In the genomic region with DNA sequence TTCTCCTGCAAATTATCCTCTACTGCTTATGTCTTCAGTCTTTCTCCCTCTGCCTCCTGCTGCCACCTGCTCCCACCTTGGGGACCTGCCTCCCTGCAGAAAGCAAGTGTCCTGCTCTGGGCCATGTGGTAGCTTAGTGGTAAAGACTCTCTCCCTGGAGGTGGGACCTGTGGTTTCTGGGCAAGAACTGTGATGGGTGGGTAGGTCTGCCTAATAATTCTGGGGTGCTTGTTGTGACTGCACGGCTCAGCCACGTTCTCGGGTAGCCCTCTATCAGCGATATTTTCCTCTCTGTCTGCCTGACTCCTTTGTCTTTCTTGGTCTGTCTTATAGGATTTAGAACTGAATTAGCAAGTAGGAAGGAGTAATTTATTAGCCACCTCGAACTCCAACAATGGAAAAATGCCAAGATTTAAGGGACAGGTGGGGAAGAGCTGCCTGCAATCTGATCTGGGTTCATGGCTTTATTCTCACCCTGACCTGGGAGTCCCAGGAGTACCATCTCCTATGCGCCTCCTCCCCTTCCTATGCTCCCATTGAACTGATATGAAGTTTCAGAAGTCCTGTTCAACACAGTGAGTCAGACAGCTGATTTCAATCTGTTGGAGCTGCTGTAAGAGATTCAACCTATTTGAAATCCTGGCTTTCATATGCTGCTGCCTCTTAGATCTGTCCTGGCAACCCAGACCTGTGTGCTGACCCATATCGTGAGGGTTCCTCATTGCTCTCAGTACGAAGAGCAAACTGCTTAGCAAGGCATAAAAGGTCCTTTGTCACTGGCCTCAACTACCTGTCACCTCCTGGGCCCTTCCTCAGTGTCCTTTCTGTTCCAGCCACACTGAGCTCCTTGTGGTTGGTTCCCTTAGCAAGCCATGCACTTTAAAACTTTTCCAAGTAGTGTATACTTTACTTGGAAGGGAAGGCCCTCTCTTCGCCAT, we compare ENCODE assay signal across 12 cellular contexts. TPM values are rescaled to one million over a fixed set of nuclear protein-coding genes. Genes with fewer than 3 reads are reported as not detected.
DNase-seq lines count a peak whose midpoint lies in the region; ATAC-seq and TF ChIP-seq lines count a peak whose summit lies in the region.
"Had no signal": no experiment of that assay in that cellular context is flagged by ENCODE, and none has a peak within 500 bp of the region (broad histone marks: within the 10 kb centered on the region; RNA-seq: fewer than 3 reads in every experiment).

No MANE protein-coding gene starts in this region.

- H3K36me3 ChIP-seq in GM23338 (ENCODE audit: insufficient read depth) (no peaks in the 10 kb centered on the region), adipocyte (ENCODE audit: control insufficient read depth, insufficient read depth, low read length, severe bottlenecking) (no peaks in the 10 kb centered on the region)
- H3K36me3 ChIP-seq: sigmoid colon had no signal

- peak overlapping the region; percentile 69 for H2AFZ ChIP-seq in GM23338

- H3K27me3 Mint-ChIP-seq in GM23338 (ENCODE audit: insufficient read depth, low read depth, poor library complexity) (no peaks in the 10 kb centered on the region), natural killer cell (ENCODE audit: low read depth in 2 of 2) (peaks cover 36 to 71% of the 10 kb centered on the region in 2 donors)
- H3K27me3 Mint-ChIP-seq: activated CD8-positive, alpha-beta memory T cell treated with anti-CD3 and anti-CD28 coated beads, Interleukin-2, amount 10 ng/mL, durations not matched to agents 7 days and 5 days; stimulated activated naive CD8-positive, alpha-beta T cell treated with anti-CD3 and anti-CD28 coated beads, Interleukin-15, Interleukin-2, amounts not matched to agents 100 ng/mL and 50 ng/mL, for 24 hours had no signal

- no peaks in the 10 kb centered on the region for H3K9me3 Mint-ChIP-seq in GM23338
- H3K9me3 Mint-ChIP-seq in natural killer cell: no peaks in the 10 kb centered on the region
- H3K9me3 Mint-ChIP-seq: stimulated activated naive CD8-positive, alpha-beta T cell treated with anti-CD3 and anti-CD28 coated beads, Interleukin-15, Interleukin-2, amounts not matched to agents 100 ng/mL and 50 ng/mL, for 24 hours had no signal

- ATAC-seq in GM18498 (IDR thresholded peaks at IDR 0.05; ENCODE audit: unreplicated experiment) (peak; percentile 25), GM23338 (no peak), natural killer cell (peak; percentile 21 to 42 (median 34))
- ATAC-seq: activated CD8-positive, alpha-beta memory T cell treated with anti-CD3 and anti-CD28 coated beads, Interleukin-2, amount 10 ng/mL, durations not matched to agents 7 days and 5 days had no signal

- H3K9ac ChIP-seq in adipocyte (ENCODE audit: low read length): no peak overlapping the region

- H3K4me2 ChIP-seq in GM23338: no peak overlapping the region

- DNase-seq in GM23338 (ENCODE audit: low spot score) (no peak), adipocyte (ENCODE audit: low read depth) (peak; percentile 50), natural killer cell (peak; percentile 15), cortex of kidney (lab: John Stamatoyannopoulos, UW) (no peak), midbrain (lab: John Stamatoyannopoulos, UW) (no peak), C1 segment of cervical spinal cord (lab: John Stamatoyannopoulos, UW) (no peak)
- no peak for DNase-seq in stimulated activated CD8-positive, alpha-beta memory T cell treated with anti-CD3 and anti-CD28 coated beads, Interleukin-4, amount 100 ng/mL, for 48 hours
- DNase-seq: activated CD8-positive, alpha-beta memory T cell treated with anti-CD3 and anti-CD28 coated beads, Interleukin-2, amount 10 ng/mL, durations not matched to agents 7 days and 5 days; NCI-H2081 treated with DMSO at 0.1 percent for 48 hours; sigmoid colon had no signal

- H3K27ac Mint-ChIP-seq in GM23338 (no peak overlapping the region), natural killer cell (peak overlapping the region; percentile 30 to 50)
- H3K27ac Mint-ChIP-seq: activated CD8-positive, alpha-beta memory T cell treated with anti-CD3 and anti-CD28 coated beads, Interleukin-2, amount 10 ng/mL, durations not matched to agents 7 days and 5 days; stimulated activated naive CD8-positive, alpha-beta T cell treated with anti-CD3 and anti-CD28 coated beads, Interleukin-15, Interleukin-2, amounts not matched to agents 100 ng/mL and 50 ng/mL, for 24 hours had no signal

- TF ChIP-seq CTCF in GM23338 (conservative IDR thresholded peaks at IDR 0.05; ENCODE audit: low read depth in 2 of 2) (no peak), natural killer cell (IDR thresholded peaks at IDR 0.05) (no peak)

- H3K27me3 ChIP-seq in GM23338 (ENCODE audit: insufficient read depth) (no peaks in the 10 kb centered on the region), adipocyte (replicated peaks; ENCODE audit: control insufficient read depth, insufficient read depth, low read length) (no peaks in the 10 kb centered on the region)
- H3K27me3 ChIP-seq: sigmoid colon had no signal

- H3K4me1 Mint-ChIP-seq in GM23338 (peaks cover 6% of the 10 kb centered on the region), natural killer cell (peaks cover 22 to 28% of the 10 kb centered on the region in 2 donors)

- no peak overlapping the region for H3K27ac ChIP-seq in GM23338 (ENCODE audit: low read depth)

- H3K4me1 ChIP-seq in GM23338 (ENCODE audit: insufficient read depth) (peaks cover 9% of the 10 kb centered on the region; the same call in 1 of the 2 replicates), adipocyte (ENCODE audit: control insufficient read depth, insufficient read depth, low read length) (peaks cover 45% of the 10 kb centered on the region)
- H3K4me1 ChIP-seq: sigmoid colon had no signal

- H4K20me1 ChIP-seq in GM23338 (replicated peaks; ENCODE audit: insufficient read depth): no peaks in the 10 kb centered on the region

- H3K36me3 Mint-ChIP-seq in GM23338 (ENCODE audit: low read depth): no peaks in the 10 kb centered on the region
- H3K36me3 Mint-ChIP-seq in natural killer cell: no peaks in the 10 kb centered on the region
- H3K36me3 Mint-ChIP-seq: activated CD8-positive, alpha-beta memory T cell treated with anti-CD3 and anti-CD28 coated beads, Interleukin-2, amount 10 ng/mL, durations not matched to agents 7 days and 5 days had no signal

- H3K9me2 ChIP-seq in GM23338 (ENCODE audit: insufficient read depth): 0 out of 2 replicates have a peak, but pooled peaks cover 4% of the 10 kb centered on the region

- H3K4me3 Mint-ChIP-seq in GM23338 (no peak overlapping the region), natural killer cell (peak overlapping the region; percentile 64)
- H3K4me3 Mint-ChIP-seq: activated CD8-positive, alpha-beta memory T cell treated with anti-CD3 and anti-CD28 coated beads, Interleukin-2, amount 10 ng/mL, durations not matched to agents 7 days and 5 days; stimulated activated naive CD8-positive, alpha-beta T cell treated with anti-CD3 and anti-CD28 coated beads, Interleukin-15, Interleukin-2, amounts not matched to agents 100 ng/mL and 50 ng/mL, for 24 hours had no signal

- intact Hi-C loops in natural killer cell (cut with micrococcal nuclease): no loop called here

- H3K4me3 ChIP-seq in GM23338 (no peak overlapping the region), adipocyte (ENCODE audit: low read length) (no peak overlapping the region)
- H3K4me3 ChIP-seq: sigmoid colon had no signal

- no peaks in the 10 kb centered on the region for H3K79me2 ChIP-seq in GM23338 (replicated peaks; ENCODE audit: insufficient read depth)

- no peaks in the 10 kb centered on the region for H3F3A ChIP-seq in GM23338 (replicated peaks; ENCODE audit: low read depth)

- no peaks in the 10 kb centered on the region for H3K9me3 ChIP-seq in adipocyte (ENCODE audit: control insufficient read depth, low read length)
- H3K9me3 ChIP-seq: sigmoid colon had no signal

TF ChIP-seq in GM23338, 12 proteins besides CTCF, POLR2A, EP300 and RAD21 (continues in another document):
- TF ChIP-seq EZH2phosphoT487 (IDR thresholded peaks at IDR 0.05; ENCODE audit: unreplicated experiment) (no peak), ETS1 (IDR thresholded peaks at IDR 0.05) (no peak), POLR2AphosphoS5 (IDR thresholded peaks at IDR 0.05; ENCODE audit: low read depth) (no peak), ZNF331 (CRISPR knock-in tag; IDR thresholded peaks at IDR 0.05; ENCODE audit: low read depth) (no peak), EZH2 (IDR thresholded peaks at IDR 0.05; ENCODE audit: low read depth, unreplicated experiment) (no peak)
- TF ChIP-seq, protein P1, sequence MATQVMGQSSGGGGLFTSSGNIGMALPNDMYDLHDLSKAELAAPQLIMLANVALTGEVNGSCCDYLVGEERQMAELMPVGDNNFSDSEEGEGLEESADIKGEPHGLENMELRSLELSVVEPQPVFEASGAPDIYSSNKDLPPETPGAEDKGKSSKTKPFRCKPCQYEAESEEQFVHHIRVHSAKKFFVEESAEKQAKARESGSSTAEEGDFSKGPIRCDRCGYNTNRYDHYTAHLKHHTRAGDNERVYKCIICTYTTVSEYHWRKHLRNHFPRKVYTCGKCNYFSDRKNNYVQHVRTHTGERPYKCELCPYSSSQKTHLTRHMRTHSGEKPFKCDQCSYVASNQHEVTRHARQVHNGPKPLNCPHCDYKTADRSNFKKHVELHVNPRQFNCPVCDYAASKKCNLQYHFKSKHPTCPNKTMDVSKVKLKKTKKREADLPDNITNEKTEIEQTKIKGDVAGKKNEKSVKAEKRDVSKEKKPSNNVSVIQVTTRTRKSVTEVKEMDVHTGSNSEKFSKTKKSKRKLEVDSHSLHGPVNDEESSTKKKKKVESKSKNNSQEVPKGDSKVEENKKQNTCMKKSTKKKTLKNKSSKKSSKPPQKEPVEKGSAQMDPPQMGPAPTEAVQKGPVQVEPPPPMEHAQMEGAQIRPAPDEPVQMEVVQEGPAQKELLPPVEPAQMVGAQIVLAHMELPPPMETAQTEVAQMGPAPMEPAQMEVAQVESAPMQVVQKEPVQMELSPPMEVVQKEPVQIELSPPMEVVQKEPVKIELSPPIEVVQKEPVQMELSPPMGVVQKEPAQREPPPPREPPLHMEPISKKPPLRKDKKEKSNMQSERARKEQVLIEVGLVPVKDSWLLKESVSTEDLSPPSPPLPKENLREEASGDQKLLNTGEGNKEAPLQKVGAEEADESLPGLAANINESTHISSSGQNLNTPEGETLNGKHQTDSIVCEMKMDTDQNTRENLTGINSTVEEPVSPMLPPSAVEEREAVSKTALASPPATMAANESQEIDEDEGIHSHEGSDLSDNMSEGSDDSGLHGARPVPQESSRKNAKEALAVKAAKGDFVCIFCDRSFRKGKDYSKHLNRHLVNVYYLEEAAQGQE (IDR thresholded peaks at IDR 0.05; ENCODE audit: unreplicated experiment): no peak

RNA-seq across cellular contexts. Expression of gene CD28, which starts 16.1 kb away (rescaled TPM):
- total RNA-seq in GM23338 (2014; rRNA removed; shearing (Covaris generic)): not detected in 2 replicates
- not detected in 2 replicates for polyA plus RNA-seq in GM23338 (2016; fragmentation: Nextera tagmentation; extraction: Ambion mirVana)
- total RNA-seq in natural killer cell: 1 to 10 TPM in 2 of 3 donors, under 1 TPM in 1; 0.54 to 3.5 (median 3.3) TPM

Comparison
In these comparisons a context has a peak if more than half of its experiments do, and no peak if none do; other contexts are left out.
1. DNase-seq: peak in adipocyte (single experiment) and natural killer cell (single experiment); none in GM23338 (single experiment), cortex of kidney (single experiment), stimulated activated CD8-positive, alpha-beta memory T cell treated with anti-CD3 and anti-CD28 coated beads, Interleukin-4, amount 100 ng/mL, for 48 hours (single experiment), midbrain (single experiment) and C1 segment of cervical spinal cord (0 of 14).